Comparison of ENCODE assay signal across 10 cellular contexts in genomic region chr20:5171074-5171789, GRCh38. TPM values are rescaled to one million over a fixed set of nuclear protein-coding genes. Genes with fewer than 3 reads are reported as not detected.
DNase-seq lines count a peak whose midpoint lies in the region; ATAC-seq, FAIRE-seq and TF ChIP-seq lines count a peak whose summit lies in the region.
"Had no signal": no experiment of that assay in that cellular context is flagged by ENCODE, and none has a peak within 500 bp of the region (broad histone marks: within the 10 kb centered on the region; RNA-seq: fewer than 3 reads in every experiment).

No MANE protein-coding gene starts in this region.

- TF ChIP-seq CTCF in osteocyte (IDR thresholded peaks at IDR 0.05): no peak
- no peak for TF ChIP-seq CTCF in CD14-positive monocyte (IDR thresholded peaks at IDR 0.05)

- peaks cover 0 to 53% (median 5%) of the 10 kb centered on the region in 3 donors for H3K36me3 Mint-ChIP-seq in CD8-positive, alpha-beta memory T cell
- peaks cover 3% of the 10 kb centered on the region for H3K36me3 Mint-ChIP-seq in osteocyte (ENCODE audit: unreplicated experiment)
- H3K36me3 Mint-ChIP-seq in CD14-positive monocyte: peaks cover 35 to 52% of the 10 kb centered on the region in 2 donors

- POLR2A ChIA-PET in CD8-positive, alpha-beta memory T cell (lab: Charles Lee): no interaction called here

- no peak overlapping the region for H3K27ac ChIP-seq in CD8-positive, alpha-beta memory T cell (ENCODE audit: low read depth, low read length)

- ATAC-seq in Right ventricle myocardium inferior: peak; percentile 79

- no peak for FAIRE-seq in H54 (lab: Jason Lieb, UNC)

- peaks cover 45 to 76% (median 56%) of the 10 kb centered on the region in 3 donors for H3K4me1 Mint-ChIP-seq in CD8-positive, alpha-beta memory T cell
- H3K4me1 Mint-ChIP-seq in osteocyte (ENCODE audit: unreplicated experiment): peaks cover 48% of the 10 kb centered on the region
- peaks cover 69% of the 10 kb centered on the region for H3K4me1 Mint-ChIP-seq in CD14-positive monocyte

- no peak overlapping the region for H3K4me3 ChIP-seq in CD8-positive, alpha-beta memory T cell (ENCODE audit: low read length)

- peak overlapping the region in 7 of 8 donors; percentile 29 to 84 (median 51) for H3K27ac Mint-ChIP-seq in CD8-positive, alpha-beta memory T cell
- H3K27ac Mint-ChIP-seq in osteocyte (ENCODE audit: unreplicated experiment) (peak overlapping the region; percentile 65), CD14-positive monocyte (peak overlapping the region in 2 of 7 donors; percentile 2 to 26)

- H3K27me3 Mint-ChIP-seq in CD8-positive, alpha-beta memory T cell: peaks cover 0 to 1% of the 10 kb centered on the region in 2 donors
- H3K27me3 Mint-ChIP-seq in osteocyte (ENCODE audit: unreplicated experiment): no peaks in the 10 kb centered on the region
- H3K27me3 Mint-ChIP-seq in CD14-positive monocyte (ENCODE audit: low read depth in 3 of 3): peaks cover 0 to 2% (median 0%) of the 10 kb centered on the region in 3 donors

- no peaks in the 10 kb centered on the region for H3K9me3 Mint-ChIP-seq in CD8-positive, alpha-beta memory T cell
- H3K9me3 Mint-ChIP-seq in osteocyte (ENCODE audit: unreplicated experiment) (no peaks in the 10 kb centered on the region), CD14-positive monocyte (peaks cover 0 to 2% (median 0%) of the 10 kb centered on the region in 7 donors)

- peaks cover under 1% of the 10 kb centered on the region for H3K36me3 ChIP-seq in CD8-positive, alpha-beta memory T cell (ENCODE audit: insufficient read depth, low read length)

- intact Hi-C loops in Right ventricle myocardium inferior (cut with DNase I): loop anchor here (2.0 kb wide), 1 partner anchor 44 kb away; the partner anchor contains the start of gene CDS2
- intact Hi-C loops in CD14-positive monocyte (cut with micrococcal nuclease): no loop called here

- H3K9me3 ChIP-seq in CD8-positive, alpha-beta memory T cell (ENCODE audit: low read length): no peaks in the 10 kb centered on the region

- CTCF ChIA-PET in CD8-positive, alpha-beta memory T cell (lab: Charles Lee): no interaction called here

- DNase-seq in CD8-positive, alpha-beta memory T cell: no peak
- DNase-seq in NCI-H345 treated with DMSO at 0.1 percent for 48 hours (lab: John Stamatoyannopoulos, UW; ENCODE audit: unreplicated experiment) (peak; percentile 87), Right ventricle myocardium inferior (ENCODE audit: missing footprints) (no peak), osteocyte (ENCODE audit: extremely low spot score, unreplicated experiment) (no peak), H54 (ENCODE audit: insufficient read length, low spot score) (no peak), CD14-positive monocyte (ENCODE audit: low spot score) (no peak), SKM-1 (lab: John Stamatoyannopoulos, UW; ENCODE audit: unreplicated experiment) (no peak)
- DNase-seq in activated CD4-positive, CD25-positive, alpha-beta regulatory T cell (lab: John Stamatoyannopoulos, UW): no peak
- DNase-seq: DMS53, NCI-H524 treated with DMSO at 0.1 percent for 48 hours had no signal

- peaks cover 22% of the 10 kb centered on the region for H3K4me1 ChIP-seq in CD8-positive, alpha-beta memory T cell (ENCODE audit: insufficient read depth, low read length)

- H3K4me3 Mint-ChIP-seq in CD8-positive, alpha-beta memory T cell: no peak overlapping the region
- no peak overlapping the region for H3K4me3 Mint-ChIP-seq in osteocyte (ENCODE audit: unreplicated experiment)
- H3K4me3 Mint-ChIP-seq in CD14-positive monocyte: no peak overlapping the region

- no peaks in the 10 kb centered on the region for H3K27me3 ChIP-seq in CD8-positive, alpha-beta memory T cell (ENCODE audit: insufficient read depth, low read length, poor library complexity, severe bottlenecking)

- TF ChIP-seq POLR2A in H54 (IDR thresholded peaks at IDR 0.05; ENCODE audit: low read depth, low read length): no peak

RNA-seq across cellular contexts. Expression of gene CDS2, which starts 44.4 kb away (rescaled TPM):
- total RNA-seq in CD8-positive, alpha-beta memory T cell: 10 to 100 TPM; 55.3 to 57.3 TPM
- 48.3 TPM for polyA plus RNA-seq in CD8-positive, alpha-beta memory T cell
- 57.2 TPM for total RNA-seq in Right ventricle myocardium inferior
- 42.5 and 43.2 TPM in 2 replicates for total RNA-seq in osteocyte
- polyA plus RNA-seq in CD14-positive monocyte: 10 to 100 TPM; 54.4 to 62.6 TPM

RNA-seq across cellular contexts. Expression of gene PCNA, which starts 51.5 kb away (rescaled TPM):
- total RNA-seq in CD8-positive, alpha-beta memory T cell: 100 to 1,000 TPM; 654 to 662 TPM
- polyA plus RNA-seq in CD8-positive, alpha-beta memory T cell: 58.4 TPM
- total RNA-seq in Right ventricle myocardium inferior: 35.8 TPM
- 63.4 and 65.6 TPM in 2 replicates for total RNA-seq in osteocyte
- polyA plus RNA-seq in CD14-positive monocyte: 10 to 100 TPM; 27.9 to 35.0 TPM

RNA-seq across cellular contexts. Expression of gene TMEM230, which starts 58.4 kb away (rescaled TPM):
- 10 to 100 TPM; 86.4 to 87.8 TPM for total RNA-seq in CD8-positive, alpha-beta memory T cell
- polyA plus RNA-seq in CD8-positive, alpha-beta memory T cell: 250 TPM
- 86.3 TPM for total RNA-seq in Right ventricle myocardium inferior
- 97.4 and 101 TPM in 2 replicates for total RNA-seq in osteocyte
- polyA plus RNA-seq in CD14-positive monocyte: 100 to 1,000 TPM; 163 to 231 TPM
